In genomic region chr7:126441745-126442144, GRCh38 we compare ENCODE assay signal across 27 cellular contexts.
"Had no signal": no experiment of that assay in that cellular context is flagged by ENCODE, and none has a peak within 500 bp of the region (broad histone marks: within the 10 kb centered on the region; RNA-seq: fewer than 3 reads in every experiment).

No MANE protein-coding gene starts in this region.

- H3K9ac ChIP-seq: neural progenitor cell, parathyroid adenoma had no signal

- H3K9me3 ChIP-seq: ovary, psoas muscle, right lobe of liver, sigmoid colon, stomach, thoracic aorta, thyroid gland, tibial nerve, upper lobe of left lung, vagina had no signal

- ATAC-seq: natural killer cell; psoas muscle; right cardiac atrium; right lobe of liver; stimulated activated effector memory CD8-positive, alpha-beta T cell treated with anti-CD3 and anti-CD28 coated beads, Interleukin-12 subunit alpha, Interleukin-12 subunit beta, amount 100 ng/mL, for 72 hours; stimulated activated naive B cell treated with anti-CD40 and anti-IgM and Interleukin-4, amounts not matched to agents 10 μg/mL and 1 μg/mL and 100 μg/mL, for 72 hours had no signal

- H3K27me3 ChIP-seq: neural progenitor cell, ovary, right lobe of liver, sigmoid colon, stomach, thyroid gland, tibial nerve, upper lobe of left lung, vagina had no signal

- DNase-seq: natural killer cell; occipital lobe; ovary; posterior cingulate gyrus; psoas muscle; right cardiac atrium; right lobe of liver; sigmoid colon; small intestine; stimulated activated CD4-positive, alpha-beta T cell treated with anti-CD3 and anti-CD28 coated beads, Interleukin-15, amount 100 ng/mL, for 24 hours; stimulated activated CD4-positive, alpha-beta T cell treated with anti-CD3 and anti-CD28 coated beads, Interleukin-2, amount 100 ng/mL, for 24 hours; stimulated activated CD4-positive, alpha-beta T cell treated with anti-CD3 and anti-CD28 coated beads, Interleukin-2, amount 100 ng/mL, for 48 hours; stimulated activated CD4-positive, alpha-beta T cell treated with anti-CD3 and anti-CD28 coated beads, Interleukin-4, amount 100 ng/mL, for 24 hours; stimulated activated naive B cell treated with anti-CD40 and anti-IgM and Interleukin-4, amounts not matched to agents 10 μg/mL and 1 μg/mL and 100 μg/mL, for 72 hours; stimulated activated naive CD4-positive, alpha-beta T cell treated with Interleukin-2 at 50 U/mL for 16 hours; stomach; thyroid gland; upper lobe of left lung had no signal

- H3K27me3 Mint-ChIP-seq: progenitor cell of endocrine pancreas; stimulated activated naive B cell treated with anti-CD40 and anti-IgM and Interleukin-4, amounts not matched to agents 10 μg/mL and 1 μg/mL and 100 μg/mL, for 72 hours; stimulated activated naive CD8-positive, alpha-beta T cell treated with anti-CD3 and anti-CD28 coated beads, Interleukin-15, Interleukin-2, amounts not matched to agents 100 ng/mL and 50 ng/mL, for 24 hours had no signal

- H3K36me3 ChIP-seq: neural progenitor cell, ovary, right lobe of liver, sigmoid colon, stomach, thoracic aorta, thyroid gland, tibial nerve, upper lobe of left lung, vagina had no signal

- H3K27ac ChIP-seq: neural progenitor cell, ovary, parathyroid adenoma, psoas muscle, right lobe of liver, sigmoid colon, stomach, thoracic aorta, thyroid gland, tibial nerve, upper lobe of left lung, vagina had no signal

- H3K4me1 Mint-ChIP-seq: natural killer cell; neural progenitor cell; stimulated activated effector memory CD8-positive, alpha-beta T cell treated with anti-CD3 and anti-CD28 coated beads, Interleukin-12 subunit alpha, Interleukin-12 subunit beta, amount 100 ng/mL, for 72 hours; stimulated activated naive B cell treated with anti-CD40 and anti-IgM and Interleukin-4, amounts not matched to agents 10 μg/mL and 1 μg/mL and 100 μg/mL, for 72 hours had no signal

- H2AFZ ChIP-seq: neural progenitor cell, parathyroid adenoma had no signal

- H3K4me1 ChIP-seq: neural progenitor cell, parathyroid adenoma, psoas muscle, right lobe of liver, sigmoid colon, stomach, thyroid gland, tibial nerve, upper lobe of left lung, vagina had no signal

- H3K4me3 Mint-ChIP-seq: natural killer cell; nephron; neural progenitor cell; stimulated activated effector memory CD8-positive, alpha-beta T cell treated with anti-CD3 and anti-CD28 coated beads, Interleukin-12 subunit alpha, Interleukin-12 subunit beta, amount 100 ng/mL, for 72 hours; stimulated activated naive B cell treated with anti-CD40 and anti-IgM and Interleukin-4, amounts not matched to agents 10 μg/mL and 1 μg/mL and 100 μg/mL, for 72 hours; stimulated activated naive CD8-positive, alpha-beta T cell treated with anti-CD3 and anti-CD28 coated beads, Interleukin-15, Interleukin-2, amounts not matched to agents 100 ng/mL and 50 ng/mL, for 24 hours had no signal

- H3K4me2 ChIP-seq: neural progenitor cell had no signal

- H3K79me2 ChIP-seq: parathyroid adenoma had no signal

- H3K9me3 Mint-ChIP-seq: nephron; neural progenitor cell; stimulated activated naive B cell treated with anti-CD40 and anti-IgM and Interleukin-4, amounts not matched to agents 10 μg/mL and 1 μg/mL and 100 μg/mL, for 72 hours had no signal

- H3K36me3 Mint-ChIP-seq: natural killer cell; neural progenitor cell; stimulated activated effector memory CD8-positive, alpha-beta T cell treated with anti-CD3 and anti-CD28 coated beads, Interleukin-12 subunit alpha, Interleukin-12 subunit beta, amount 100 ng/mL, for 72 hours; stimulated activated naive B cell treated with anti-CD40 and anti-IgM and Interleukin-4, amounts not matched to agents 10 μg/mL and 1 μg/mL and 100 μg/mL, for 72 hours had no signal

- H3K27ac Mint-ChIP-seq: natural killer cell; nephron; neural progenitor cell; progenitor cell of endocrine pancreas; stimulated activated effector memory CD8-positive, alpha-beta T cell treated with anti-CD3 and anti-CD28 coated beads, Interleukin-12 subunit alpha, Interleukin-12 subunit beta, amount 100 ng/mL, for 72 hours; stimulated activated naive B cell treated with anti-CD40 and anti-IgM and Interleukin-4, amounts not matched to agents 10 μg/mL and 1 μg/mL and 100 μg/mL, for 72 hours; stimulated activated naive CD8-positive, alpha-beta T cell treated with anti-CD3 and anti-CD28 coated beads, Interleukin-15, Interleukin-2, amounts not matched to agents 100 ng/mL and 50 ng/mL, for 24 hours had no signal

- H3K4me3 ChIP-seq: neural progenitor cell, ovary, psoas muscle, right lobe of liver, sigmoid colon, stomach, thoracic aorta, thyroid gland, tibial nerve, upper lobe of left lung, vagina had no signal
